In genomic region chr19:39031368-39032163, GRCh38 we compare ENCODE assay signal across 8 cellular contexts. TPM values are rescaled to one million over a fixed set of nuclear protein-coding genes. Genes with fewer than 3 reads are reported as not detected.
DNase-seq lines count a peak whose midpoint lies in the region; ATAC-seq and TF ChIP-seq lines count a peak whose summit lies in the region.

No MANE protein-coding gene starts in this region.

- peak overlapping the region; percentile 90 for H3K4me2 ChIP-seq in PC-9

- no peaks in the 10 kb centered on the region for H4K20me1 ChIP-seq in PC-9 (ENCODE audit: insufficient read depth)

- TF ChIP-seq CTCF in PC-9 (conservative IDR thresholded peaks at IDR 0.05) (no peak), esophagus squamous epithelium (IDR thresholded peaks at IDR 0.05) (no peak)

- peaks cover 21% of the 10 kb centered on the region for H3K27me3 Mint-ChIP-seq in activated T-cell treated with anti-CD3 and anti-CD28 coated beads, Interleukin-2, amount 50 U/mL, for 72 hours (ENCODE audit: low read depth)

- ATAC-seq in HG03520 (IDR thresholded peaks at IDR 0.05; ENCODE audit: unreplicated experiment) (peak; percentile 76), HG03135 (IDR thresholded peaks at IDR 0.05; ENCODE audit: unreplicated experiment) (no peak)
- peak; percentile 94 to 95 for ATAC-seq in activated T-cell treated with anti-CD3 and anti-CD28 coated beads, Interleukin-2, amount 50 U/mL, for 72 hours (replicated peaks in 1 of 2)

- peak overlapping the region; percentile 73 to 76 for H3K4me3 Mint-ChIP-seq in activated T-cell treated with anti-CD3 and anti-CD28 coated beads, Interleukin-2, amount 50 U/mL, for 72 hours

- TF ChIP-seq POLR2A in esophagus squamous epithelium (IDR thresholded peaks at IDR 0.05): peak in 1 of 4 donors; percentile 67

- peaks cover 0 to 3% of the 10 kb centered on the region in 2 donors for H3K9me3 Mint-ChIP-seq in activated T-cell treated with anti-CD3 and anti-CD28 coated beads, Interleukin-2, amount 50 U/mL, for 72 hours

- POLR2A ChIA-PET in PC-9 (lab: Charles Lee; ENCODE audit: unreplicated experiment): interaction anchor here (0.5 to 0.8 kb wide), 10 partner anchors 38 to 1744 kb away, joined by 3 to 23 read pairs (median 4); partner anchors contain the start of gene MIA

- intact Hi-C loops in PC-9 (cut with micrococcal nuclease; ENCODE audit: unreplicated experiment) (loop anchor here (2.0 to 10.0 kb wide), 5 partner anchors 54 to 381 kb away; partner anchors contain the start of genes ECH1, FBXO17, PLEKHG2 and SAMD4B), esophagus squamous epithelium (cut with DNase I) (no loop called here)

- H2AFZ ChIP-seq in PC-9: peak overlapping the region; percentile 81

- H3K27ac ChIP-seq in PC-9 (peak overlapping the region; percentile 76), esophagus squamous epithelium (peak overlapping the region; percentile 84 to 97 (median 94)), muscle layer of duodenum (ENCODE audit: low read length) (no peak overlapping the region)

- H3K36me3 ChIP-seq in PC-9 (ENCODE audit: low read depth) (peaks cover 24% of the 10 kb centered on the region; the same call in 1 of the 2 replicates), esophagus squamous epithelium (peaks cover 0 to 22% (median 0%) of the 10 kb centered on the region in 3 donors), muscle layer of duodenum (ENCODE audit: control insufficient read depth in 1 of 2, insufficient read depth in 2 of 2, low read length in 2 of 2) (peaks cover 0 to 13% of the 10 kb centered on the region in 2 donors)

- 0% methylated on average over 3 to 8 of the region's 58 CpGs for WGBS in esophagus squamous epithelium, 2 donors

- peak; percentile 32 for DNase-seq in GM04504 (ENCODE audit: low read depth)
- DNase-seq in PC-9: peak; percentile 94 to 99
- peak; percentile 86 to 88 for DNase-seq in activated T-cell treated with anti-CD3 and anti-CD28 coated beads, Interleukin-2, amount 50 U/mL, for 72 hours
- DNase-seq in esophagus squamous epithelium (lab: John Stamatoyannopoulos, UW): peak; percentile 40
- DNase-seq in stimulated activated CD8-positive, alpha-beta memory T cell treated with anti-CD3 and anti-CD28 coated beads, Interleukin-7, amount 100 ng/mL, for 24 hours (ENCODE audit: low read depth): peak; percentile 68

- peak overlapping the region; percentile 77 for H3K4me3 ChIP-seq in PC-9
- peak overlapping the region; percentile 60 to 82 (median 74) for H3K4me3 ChIP-seq in esophagus squamous epithelium
- peak overlapping the region; percentile 46 to 96 for H3K4me3 ChIP-seq in muscle layer of duodenum (ENCODE audit: low read depth in 1 of 2, low read length in 2 of 2)

- H3K9me2 ChIP-seq in PC-9 (ENCODE audit: insufficient read depth): no peaks in the 10 kb centered on the region

- H3K4me1 ChIP-seq in PC-9 (replicated peaks; ENCODE audit: insufficient read depth) (peaks cover 25% of the 10 kb centered on the region), esophagus squamous epithelium (peaks cover 18 to 41% (median 19%) of the 10 kb centered on the region in 3 donors), muscle layer of duodenum (ENCODE audit: control insufficient read depth in 1 of 2, insufficient read depth in 2 of 2, low read length in 2 of 2) (peaks cover 0 to 16% of the 10 kb centered on the region in 2 donors)

- no peaks in the 10 kb centered on the region for H3K79me2 ChIP-seq in PC-9 (ENCODE audit: low read depth)

- no peaks in the 10 kb centered on the region for H3K27me3 ChIP-seq in PC-9 (ENCODE audit: insufficient read depth, low read depth)
- H3K27me3 ChIP-seq in esophagus squamous epithelium: peaks cover 0 to 20% (median 0%) of the 10 kb centered on the region in 4 donors
- H3K27me3 ChIP-seq in muscle layer of duodenum (ENCODE audit: low read depth, low read length): no peaks in the 10 kb centered on the region

- peaks cover 0 to 1% of the 10 kb centered on the region in 2 donors for H3K36me3 Mint-ChIP-seq in activated T-cell treated with anti-CD3 and anti-CD28 coated beads, Interleukin-2, amount 50 U/mL, for 72 hours (ENCODE audit: insufficient read depth in 2 of 2)

- peaks cover 3% of the 10 kb centered on the region; the same call in 1 of the 2 replicates for H3K9me3 ChIP-seq in PC-9 (ENCODE audit: insufficient read depth, low read depth)
- no peaks in the 10 kb centered on the region for H3K9me3 ChIP-seq in esophagus squamous epithelium
- H3K9me3 ChIP-seq in muscle layer of duodenum (ENCODE audit: control insufficient read depth in 1 of 2, low read length in 2 of 2): no peaks in the 10 kb centered on the region

- CTCF ChIA-PET in PC-9 (lab: Charles Lee): interaction anchor here (0.6 to 0.8 kb wide), 4 partner anchors 14 to 508 kb away, joined by 3 to 6 read pairs (median 4); partner anchors contain the start of gene FBXO17

- no peak overlapping the region for H3K27ac Mint-ChIP-seq in activated T-cell treated with anti-CD3 and anti-CD28 coated beads, Interleukin-2, amount 50 U/mL, for 72 hours

- peaks cover 10% of the 10 kb centered on the region for H3K4me1 Mint-ChIP-seq in activated T-cell treated with anti-CD3 and anti-CD28 coated beads, Interleukin-2, amount 50 U/mL, for 72 hours (ENCODE audit: low read depth)

- peaks cover 39% of the 10 kb centered on the region for H3F3A ChIP-seq in PC-9 (ENCODE audit: insufficient read depth, low read depth)

- BruUV-seq in PC-9 (replicated peaks; lab: Mats Ljungman, UMichigan): no TSS peak

RNA-seq across cellular contexts. Expression of gene FBXO27, which starts 0.8 kb away (rescaled TPM):
- 48.5 and 88.9 TPM in 2 replicates for total RNA-seq in PC-9 (2021)
- 1 to 10 TPM in 1 of 2 donors, under 1 TPM in 1; 0.86 to 3.7 TPM for total RNA-seq in activated T-cell treated with anti-CD3 and anti-CD28 coated beads, Interleukin-2, amount 50 U/mL, for 72 hours
- 10 to 100 TPM in 2 of 4 donors, 1 to 10 TPM in 2; 5.7 to 14.0 (median 8.3) TPM for total RNA-seq in esophagus squamous epithelium

RNA-seq across cellular contexts. Expression of gene ACP7, which starts 52.6 kb away (rescaled TPM):
- total RNA-seq in PC-9 (2021) (3.8 and 5.4 TPM in 2 replicates), esophagus squamous epithelium (under 1 TPM in 3 of 4 donors, not detected in 1; 0.19 to 0.57 (median 0.40) TPM)
- not detected for total RNA-seq in activated T-cell treated with anti-CD3 and anti-CD28 coated beads, Interleukin-2, amount 50 U/mL, for 72 hours

RNA-seq across cellular contexts. Expression of gene FBXO17, which starts 56.0 kb away (rescaled TPM):
- 8.1 and 11.1 TPM in 2 replicates for total RNA-seq in PC-9 (2021)
- not detected for total RNA-seq in activated T-cell treated with anti-CD3 and anti-CD28 coated beads, Interleukin-2, amount 50 U/mL, for 72 hours
- total RNA-seq in esophagus squamous epithelium: 10 to 100 TPM in 1 of 4 donors, 1 to 10 TPM in 3; 3.9 to 18.3 (median 8.8) TPM

Comparison
In these comparisons a context has a peak if more than half of its experiments do, and no peak if none do; other contexts are left out.
1. DNase-seq: peak in every context shown above with its lines; median percentile 96 in PC-9; 87 in activated T-cell treated with anti-CD3 and anti-CD28 coated beads, Interleukin-2, amount 50 U/mL, for 72 hours; 68 in stimulated activated CD8-positive, alpha-beta memory T cell treated with anti-CD3 and anti-CD28 coated beads, Interleukin-7, amount 100 ng/mL, for 24 hours; 40 in esophagus squamous epithelium; 32 in GM04504.